In genomic region chr1:84425145-84425876, GRCh38 we compare ENCODE assay signal across 19 cellular contexts. TPM values are rescaled to one million over a fixed set of nuclear protein-coding genes. Genes with fewer than 3 reads are reported as not detected.
DNase-seq lines count a peak whose midpoint lies in the region; ATAC-seq, FAIRE-seq and TF ChIP-seq lines count a peak whose summit lies in the region.
"Had no signal": no experiment of that assay in that cellular context is flagged by ENCODE, and none has a peak within 500 bp of the region (broad histone marks: within the 10 kb centered on the region; RNA-seq: fewer than 3 reads in every experiment).

No MANE protein-coding gene starts in this region.

- no peak overlapping the region for H3K9ac ChIP-seq in K562 (ENCODE audit: insufficient read depth in 1 of 2, low read depth in 2 of 2, low read length in 2 of 2)
- H3K9ac ChIP-seq: BLaER1 had no signal

- in situ Hi-C loops in K562 (cut with MboI), result no loop called here

- TF ChIP-seq POLR2A in K562 (conservative IDR thresholded peaks at IDR 0.05), result no peak

- no peaks in the 10 kb centered on the region for H4K20me1 ChIP-seq in K562 (replicated peaks; ENCODE audit: control insufficient read depth, insufficient read depth, low read length)
- H4K20me1 ChIP-seq: BLaER1 had no signal

- BruUV-seq in K562 (replicated peaks; lab: Mats Ljungman, UMichigan), result no TSS peak

- no peaks in the 10 kb centered on the region for H3K79me2 ChIP-seq in K562 (ENCODE audit: control insufficient read depth, insufficient read depth, low read length)

- no peaks in the 10 kb centered on the region for H3K9me1 ChIP-seq in K562 (ENCODE audit: control insufficient read depth, insufficient read depth, low read length)

- 17% methylated on average over 5 of the region's 5 CpGs for WGBS in K562 (ENCODE audit: insufficient coverage, low coverage, missing lambda C conversion rate)

- H2AFZ ChIP-seq in K562 (ENCODE audit: low read depth, low read length), result no peak overlapping the region

- H3K27me3 ChIP-seq in K562 (ENCODE audit: control insufficient read depth in 2 of 2, insufficient read depth in 2 of 2, low read length in 2 of 2), result no peaks in the 10 kb centered on the region
- no peaks in the 10 kb centered on the region for H3K27me3 ChIP-seq in upper lobe of right lung
- H3K27me3 ChIP-seq: BLaER1 had no signal

- no peak for TF ChIP-seq RAD21 in K562 (CRISPR knock-in tag; conservative IDR thresholded peaks at IDR 0.05 in 1 of 2, IDR thresholded peaks at IDR 0.05 in 1 of 2)

- peaks cover 0 to 11% of the 10 kb centered on the region in 2 experiments; a peak in 3 of 5 replicates for H3K4me1 ChIP-seq in K562 (replicated peaks in 1 of 2; ENCODE audit: control insufficient read depth in 2 of 2, insufficient read depth in 2 of 2, low read length in 2 of 2)
- no peaks in the 10 kb centered on the region for H3K4me1 ChIP-seq in upper lobe of right lung
- H3K4me1 ChIP-seq: BLaER1 had no signal

- CTCF ChIA-PET in K562 (lab: Yijun Ruan, JAX; ENCODE audit: low intra/inter-chr PET ratio), result no interaction called here

- H3K4me3 ChIP-seq in K562, result no peak overlapping the region
- no peak overlapping the region for H3K4me3 ChIP-seq in upper lobe of right lung
- H3K4me3 ChIP-seq: BLaER1, SK-N-MC had no signal

- TF ChIP-seq EP300 in K562 (IDR thresholded peaks at IDR 0.05; ENCODE audit: low read length), result no peak

- ATAC-seq in K562 (no peak), upper lobe of right lung (peak; percentile 62), HG02678 (IDR thresholded peaks at IDR 0.05; ENCODE audit: unreplicated experiment) (no peak)
- ATAC-seq: PC-3 had no signal

- peak; percentile 5 to 87 for DNase-seq in NOMO-1 (lab: John Stamatoyannopoulos, UW; ENCODE audit: unreplicated experiment in 2 of 2)
- DNase-seq in NOMO-1 treated with dmso at 0.1 percent for 144 hours (lab: John Stamatoyannopoulos, UW; ENCODE audit: unreplicated experiment), result no peak
- DNase-seq in NOMO-1 treated with DMSO at 0.1 percent for 48 hours (lab: John Stamatoyannopoulos, UW; ENCODE audit: unreplicated experiment), result peak; percentile 84
- no peak for DNase-seq in K562 (ENCODE audit: extremely low read depth in 1 of 4, low spot score in 3 of 4)
- no peak for DNase-seq in upper lobe of right lung
- no peak for DNase-seq in urothelium cell line (ENCODE audit: low spot score)
- DNase-seq in stimulated activated naive CD4-positive, alpha-beta T cell (lab: John Stamatoyannopoulos, UW), result no peak
- DNase-seq: H9, NCI-H1105 treated with DMSO at 0.1 percent for 48 hours, NCI-H187 treated with DMSO at 0.1 percent for 48 hours, NCI-H510A, PC-3 had no signal

- POLR2A ChIA-PET in K562 (lab: Yijun Ruan, JAX), result no interaction called here

- FAIRE-seq in K562 (lab: Jason Lieb, UNC) (no peak), urothelium cell line (lab: Jason Lieb, UNC) (no peak)
- FAIRE-seq: GM18507, HTR-8/SVneo had no signal

- H3K9me3 ChIP-seq in K562 (replicated peaks; ENCODE audit: control insufficient read depth, insufficient read depth, low read depth, low read length), result 0 out of 2 replicates have a peak, but pooled peaks cover 2% of the 10 kb centered on the region
- H3K9me3 ChIP-seq in upper lobe of right lung, result peaks cover 6% of the 10 kb centered on the region

- no peak overlapping the region for H3K4me2 ChIP-seq in K562 (ENCODE audit: insufficient read depth, low read length)
- H3K4me2 ChIP-seq: BLaER1 had no signal

- no peaks in the 10 kb centered on the region for H3K36me3 ChIP-seq in K562 (ENCODE audit: control insufficient read depth, insufficient read depth, low read length)
- H3K36me3 ChIP-seq in upper lobe of right lung, result no peaks in the 10 kb centered on the region
- H3K36me3 ChIP-seq: BLaER1 had no signal

- H3K27ac ChIP-seq in K562 (ENCODE audit: extremely low read depth, low read depth, low read length), result no peak overlapping the region
- H3K27ac ChIP-seq in upper lobe of right lung, result peak overlapping the region; percentile 14
- H3K27ac ChIP-seq: 22Rv1, BLaER1, SK-N-MC had no signal

- intact Hi-C loops in K562 (cut with micrococcal nuclease) (no loop called here), upper lobe of right lung (cut with DNase I) (no loop called here)

- TF ChIP-seq CTCF in K562 (IDR thresholded peaks at IDR 0.05 in 2 of 3, conservative IDR thresholded peaks at IDR 0.05 in 1 of 3; ENCODE audit: insufficient read depth in 2 of 3, low read depth in 1 of 3, low read length in 3 of 3), result no peak
- no peak for TF ChIP-seq CTCF in upper lobe of right lung (IDR thresholded peaks at IDR 0.05)

TF ChIP-seq in K562, 482 proteins besides CTCF, POLR2A, EP300 and RAD21:
- TF ChIP-seq RBM25 (IDR thresholded peaks at IDR 0.05; ENCODE audit: low read depth, low read length, severe bottlenecking), result peak; percentile 3
- no peak for TF ChIP-seq ZNF77 (CRISPR knock-in tag; IDR thresholded peaks at IDR 0.05)
- no peak for TF ChIP-seq TEAD2 (tag; IDR thresholded peaks at IDR 0.05)
- no peak for TF ChIP-seq ZNF212 (CRISPR knock-in tag; IDR thresholded peaks at IDR 0.05)
- TF ChIP-seq ZNF583 (CRISPR knock-in tag; IDR thresholded peaks at IDR 0.05), result no peak

RNA-seq across cellular contexts. Expression of gene DNASE2B, which starts 27.0 kb away (rescaled TPM):
- total RNA-seq in K562 (2011; cell fraction: chromatin; rRNA removed; ENCODE audit: low replicate concordance), result not detected in 2 replicates
- not detected in 2 replicates for total RNA-seq in K562 (2011; cell fraction: nucleolus; rRNA removed)
- not detected in 2 replicates for total RNA-seq in K562 (2011; cell fraction: nucleoplasm; rRNA removed)
- total RNA-seq in K562 (2014; rRNA removed), result not detected in 2 replicates
- not detected in 2 replicates for total RNA-seq in K562 (2014; rRNA removed; fragmentation: Illumina TruSeq; extraction: Trizol)
- total RNA-seq in K562 (2015; rRNA removed; fragmentation: Illumina TruSeq; extraction: Trizol), result not detected in 2 replicates
- not detected in 2 replicates for total RNA-seq in K562 (2021)
- polyA plus RNA-seq in K562 (2011; rRNA removed), result not detected in 2 replicates
- polyA plus RNA-seq in K562 (2011; cell fraction: cytosol; rRNA removed), result not detected in 2 replicates
- polyA plus RNA-seq in K562 (2011; cell fraction: nucleus; rRNA removed), result not detected in 2 replicates
- not detected in 2 replicates for polyA plus RNA-seq in K562 (2012)
- polyA plus RNA-seq in K562 (2014; fragmentation: Illumina TruSeq; extraction: Trizol), result not detected in 2 replicates
- polyA plus RNA-seq in K562 (2014; fragmentation: Nextera tagmentation; extraction: Ambion mirVana), result not detected
- not detected in 2 replicates for polyA plus RNA-seq in K562 (2014; rRNA removed)
- not detected in 2 replicates for polyA minus RNA-seq in K562 (2011; rRNA and poly(A)+ RNA removed)
- not detected in 2 replicates for polyA minus RNA-seq in K562 (2011; cell fraction: cytosol; rRNA and poly(A)+ RNA removed)
- polyA minus RNA-seq in K562 (2011; cell fraction: nucleus; rRNA and poly(A)+ RNA removed), result not detected in 2 replicates
- total RNA-seq in upper lobe of right lung, result 21.7 TPM
- total RNA-seq: H9; PC-3; T-helper 1 cell treated with Interleukin-12 subunit alpha and Interleukin-12 subunit beta and Interleukin-4 antibody, amounts not matched to agents 30 ng/mL and 1 ng/mL, for 36 hours had no signal

RNA-seq across cellular contexts. Expression of gene RPF1, which starts 53.8 kb away (rescaled TPM):
- 12.0 and 17.8 TPM in 2 replicates for total RNA-seq in K562 (2011; cell fraction: chromatin; rRNA removed; ENCODE audit: low replicate concordance)
- 9.7 and 10.0 TPM in 2 replicates for total RNA-seq in K562 (2011; cell fraction: nucleolus; rRNA removed)
- 12.6 and 12.7 TPM in 2 replicates for total RNA-seq in K562 (2011; cell fraction: nucleoplasm; rRNA removed)
- total RNA-seq in K562 (2014; rRNA removed) (101 and 113 TPM in 2 replicates), K562 (2014; rRNA removed; fragmentation: Illumina TruSeq; extraction: Trizol) (90.2 and 101 TPM in 2 replicates), K562 (2015; rRNA removed; fragmentation: Illumina TruSeq; extraction: Trizol) (91.9 and 99.8 TPM in 2 replicates), K562 (2021) (52.4 and 54.8 TPM in 2 replicates), upper lobe of right lung (30.1 TPM)
- polyA plus RNA-seq in K562 (2011; rRNA removed) (64.8 and 88.8 TPM in 2 replicates), K562 (2014; fragmentation: Illumina TruSeq; extraction: Trizol) (123 and 156 TPM in 2 replicates), K562 (2014; fragmentation: Nextera tagmentation; extraction: Ambion mirVana) (10 to 100 TPM; 68.0 to 84.7 TPM), K562 (2014; rRNA removed) (126 TPM in 2 replicates)
- 16.7 and 30.1 TPM in 2 replicates for polyA plus RNA-seq in K562 (2011; cell fraction: cytosol; rRNA removed)
- 10.0 and 18.1 TPM in 2 replicates for polyA plus RNA-seq in K562 (2011; cell fraction: nucleus; rRNA removed)
- 57.5 and 64.2 TPM in 2 replicates for polyA plus RNA-seq in K562 (2012)
- polyA minus RNA-seq in K562 (2011; rRNA and poly(A)+ RNA removed), result 27.9 and 28.8 TPM in 2 replicates
- 7.4 and 14.7 TPM in 2 replicates for polyA minus RNA-seq in K562 (2011; cell fraction: cytosol; rRNA and poly(A)+ RNA removed)
- polyA minus RNA-seq in K562 (2011; cell fraction: nucleus; rRNA and poly(A)+ RNA removed), result 7.5 and 17.2 TPM in 2 replicates

Comparison
In these comparisons a context has a peak if more than half of its experiments do, and no peak if none do; other contexts are left out.
1. DNase-seq: peak in NOMO-1 (2 of 2) and NOMO-1 treated with DMSO at 0.1 percent for 48 hours (single experiment); none in NOMO-1 treated with dmso at 0.1 percent for 144 hours (single experiment), K562 (0 of 4), upper lobe of right lung (single experiment), urothelium cell line (single experiment) and stimulated activated naive CD4-positive, alpha-beta T cell (0 of 6).
2. RNA of gene DNASE2B, which starts 27.0 kb away (total RNA-seq): 21.7 TPM in upper lobe of right lung (single experiment); not detected in K562; every median in the first group is over 10 times any median in the second.